8 cellular contexts compared by ENCODE assay signal in genomic region chr22:41382098-41382578, GRCh38. TPM values are rescaled to one million over a fixed set of nuclear protein-coding genes. Genes with fewer than 3 reads are reported as not detected.
DNase-seq lines count a peak whose midpoint lies in the region; ATAC-seq lines count a peak whose summit lies in the region.

No MANE protein-coding gene starts in this region.

- H3K27me3 Mint-ChIP-seq in activated CD8-positive, alpha-beta T cell treated with anti-CD3 and anti-CD28 coated beads, Interleukin-2, amount 10 ng/mL, durations not matched to agents 7 days and 5 days (ENCODE audit: low read depth) = peaks cover 3% of the 10 kb centered on the region

- peaks cover 4% of the 10 kb centered on the region for H3K79me1 ChIP-seq in mesenchymal stem cell (replicated peaks; ENCODE audit: low read length, poor library complexity, severe bottlenecking)

- H3K36me3 Mint-ChIP-seq in activated CD8-positive, alpha-beta T cell treated with anti-CD3 and anti-CD28 coated beads, Interleukin-2, amount 10 ng/mL, durations not matched to agents 7 days and 5 days (ENCODE audit: low read depth) = no peaks in the 10 kb centered on the region

- peak overlapping the region; percentile 83 for H4K8ac ChIP-seq in mesenchymal stem cell (ENCODE audit: low read length)

- H3K4me3 ChIP-seq in effector memory CD4-positive, alpha-beta T cell (ENCODE audit: insufficient read depth, low read depth, low read length, poor library complexity, severe bottlenecking) = peak overlapping the region; percentile 80
- peak overlapping the region; percentile 83 to 93 for H3K4me3 ChIP-seq in mesenchymal stem cell (ENCODE audit: insufficient read depth in 1 of 2, low read depth in 1 of 2, low read length in 2 of 2)

- peak overlapping the region; percentile 87 for H3K4me3 Mint-ChIP-seq in activated CD8-positive, alpha-beta T cell treated with anti-CD3 and anti-CD28 coated beads, Interleukin-2, amount 10 ng/mL, durations not matched to agents 7 days and 5 days

- H3K27ac Mint-ChIP-seq in activated CD8-positive, alpha-beta T cell treated with anti-CD3 and anti-CD28 coated beads, Interleukin-2, amount 10 ng/mL, durations not matched to agents 7 days and 5 days = peak overlapping the region; percentile 96

- H3K4me1 ChIP-seq in ES-I3 (ENCODE audit: insufficient read depth, low read length) (0 out of 2 replicates have a peak, but pooled peaks cover 5% of the 10 kb centered on the region), mesenchymal stem cell (ENCODE audit: control insufficient read depth, insufficient read depth, low read depth, low read length) (peaks cover 16% of the 10 kb centered on the region)
- H3K4me1 ChIP-seq in effector memory CD4-positive, alpha-beta T cell (ENCODE audit: control insufficient read depth, insufficient read depth, low read length, poor library complexity, severe bottlenecking) = peaks cover 10% of the 10 kb centered on the region

- no peaks in the 10 kb centered on the region for H3K9me3 ChIP-seq in ES-I3 (ENCODE audit: control insufficient read depth, insufficient read depth, low read length)
- H3K9me3 ChIP-seq in effector memory CD4-positive, alpha-beta T cell (ENCODE audit: control insufficient read depth, low read length) = no peaks in the 10 kb centered on the region
- H3K9me3 ChIP-seq in mesenchymal stem cell (ENCODE audit: control insufficient read depth, low read length) = no peaks in the 10 kb centered on the region

- H2BK12ac ChIP-seq in mesenchymal stem cell (ENCODE audit: low read length in 2 of 2) = no peak overlapping the region

- peak overlapping the region; percentile 89 for H3K27ac ChIP-seq in effector memory CD4-positive, alpha-beta T cell (ENCODE audit: insufficient read depth, low read length, poor library complexity, severe bottlenecking)
- H3K27ac ChIP-seq in mesenchymal stem cell (ENCODE audit: low read length, poor library complexity, severe bottlenecking) = no peak overlapping the region

- H3K4me2 ChIP-seq in mesenchymal stem cell (ENCODE audit: low read length, poor library complexity, severe bottlenecking) = peak overlapping the region; percentile 85

- POLR2A ChIA-PET in activated CD8-positive, alpha-beta T cell treated with anti-CD3 and anti-CD28 coated beads, Interleukin-2, amount 10 ng/mL, durations not matched to agents 7 days and 5 days (lab: Charles Lee) = interaction anchor here (0.8 to 3.2 kb wide), 9 partner anchors 22 to 431 kb away, joined by 3 to 16 read pairs (median 4); partner anchors contain the start of genes ACO2, PHF5A, RANGAP1 and RBX1

- H2BK120ac ChIP-seq in mesenchymal stem cell (ENCODE audit: low read depth, low read length) = peak overlapping the region; percentile 98

- 3% methylated on average over 25 of the region's 35 CpGs for WGBS in mesenchymal stem cell

- peak overlapping the region; percentile 65 to 95 for H3K18ac ChIP-seq in mesenchymal stem cell (ENCODE audit: low read depth in 1 of 2, low read length in 2 of 2)

- H2BK5ac ChIP-seq in mesenchymal stem cell (ENCODE audit: low read depth, low read length, poor library complexity, severe bottlenecking) = peak overlapping the region; percentile 94

- H3K23ac ChIP-seq in mesenchymal stem cell (ENCODE audit: low read length in 2 of 2) = no peak overlapping the region

- H3K4me1 Mint-ChIP-seq in activated CD8-positive, alpha-beta T cell treated with anti-CD3 and anti-CD28 coated beads, Interleukin-2, amount 10 ng/mL, durations not matched to agents 7 days and 5 days (ENCODE audit: low read depth) = peaks cover 17% of the 10 kb centered on the region

- no peak overlapping the region for H3K14ac ChIP-seq in mesenchymal stem cell (ENCODE audit: low read length in 2 of 2)

- H2BK15ac ChIP-seq in mesenchymal stem cell (ENCODE audit: low read depth, poor library complexity, severe bottlenecking) = peak overlapping the region; percentile 93

- H2AK5ac ChIP-seq in mesenchymal stem cell (ENCODE audit: low read length, severe bottlenecking) = no peak overlapping the region

- CTCF ChIA-PET in activated CD8-positive, alpha-beta T cell treated with anti-CD3 and anti-CD28 coated beads, Interleukin-2, amount 10 ng/mL, durations not matched to agents 7 days and 5 days (lab: Charles Lee) = interaction anchor here (1.0 to 2.2 kb wide), 7 partner anchors 22 to 285 kb away, joined by 4 to 12 read pairs (median 5); partner anchors contain the start of gene ZC3H7B

- no peak overlapping the region for H3K4ac ChIP-seq in mesenchymal stem cell (ENCODE audit: low read depth in 1 of 2, low read length in 2 of 2)

- no peaks in the 10 kb centered on the region for H3K36me3 ChIP-seq in ES-I3 (ENCODE audit: insufficient read depth, low read length)
- H3K36me3 ChIP-seq in effector memory CD4-positive, alpha-beta T cell (ENCODE audit: control insufficient read depth, insufficient read depth, low read length) = no peaks in the 10 kb centered on the region
- H3K36me3 ChIP-seq in mesenchymal stem cell (ENCODE audit: control insufficient read depth in 1 of 2, insufficient read depth in 2 of 2, low read depth in 1 of 2, low read length in 2 of 2) = peaks cover 2 to 8% of the 10 kb centered on the region in 2 experiments

- H2AFZ ChIP-seq in mesenchymal stem cell (ENCODE audit: low read depth, low read length) = peak overlapping the region; percentile 83

- no peaks in the 10 kb centered on the region for H3K27me3 ChIP-seq in effector memory CD4-positive, alpha-beta T cell (replicated peaks; ENCODE audit: control insufficient read depth, insufficient read depth, low read length, poor library complexity, severe bottlenecking)
- no peaks in the 10 kb centered on the region for H3K27me3 ChIP-seq in mesenchymal stem cell (ENCODE audit: control insufficient read depth in 1 of 2, insufficient read depth in 1 of 2, low read length in 2 of 2)

- no peaks in the 10 kb centered on the region for H3K9me3 Mint-ChIP-seq in activated CD8-positive, alpha-beta T cell treated with anti-CD3 and anti-CD28 coated beads, Interleukin-2, amount 10 ng/mL, durations not matched to agents 7 days and 5 days (ENCODE audit: insufficient read depth)

- H4K91ac ChIP-seq in mesenchymal stem cell (ENCODE audit: low read length) = no peak overlapping the region

- ATAC-seq in GM21723 (IDR thresholded peaks at IDR 0.05; ENCODE audit: unreplicated experiment) = peak; percentile 33
- peak; percentile 43 for ATAC-seq in activated CD8-positive, alpha-beta T cell treated with anti-CD3 and anti-CD28 coated beads, Interleukin-2, amount 10 ng/mL, durations not matched to agents 7 days and 5 days

- H3K9ac ChIP-seq in ES-I3 (ENCODE audit: low read depth, low read length) (peak overlapping the region; percentile 77), mesenchymal stem cell (ENCODE audit: low read length) (peak overlapping the region; percentile 91)

- DNase-seq in LoVo (ENCODE audit: low spot score) = peak; percentile 25
- peak; percentile 69 for DNase-seq in activated CD8-positive, alpha-beta T cell treated with anti-CD3 and anti-CD28 coated beads, Interleukin-2, amount 10 ng/mL, durations not matched to agents 7 days and 5 days
- peak; percentile 41 to 62 (median 50) for DNase-seq in effector memory CD4-positive, alpha-beta T cell
- peak; percentile 64 for DNase-seq in mesenchymal stem cell
- peak; percentile 29 for DNase-seq in stimulated activated CD8-positive, alpha-beta memory T cell treated with anti-CD3 and anti-CD28 coated beads, Interleukin-15, amount 100 ng/mL, for 1 hour (ENCODE audit: low read depth)
- DNase-seq in NOMO-1 treated with dmso at 0.1 percent for 144 hours (lab: John Stamatoyannopoulos, UW; ENCODE audit: unreplicated experiment) = no peak

RNA-seq across cellular contexts. Expression of gene TEF, which starts 0.4 kb away (rescaled TPM):
- 1 to 10 TPM; 2.9 to 3.0 TPM for total RNA-seq in activated CD8-positive, alpha-beta T cell treated with anti-CD3 and anti-CD28 coated beads, Interleukin-2, amount 10 ng/mL, durations not matched to agents 7 days and 5 days
- 2.1 TPM for polyA plus RNA-seq in mesenchymal stem cell (2013, experiment 1 of 2)
- 2.5 TPM for polyA plus RNA-seq in mesenchymal stem cell (2013, experiment 2 of 2)
